ENCODE assay signal across 25 cellular contexts in genomic region chr1:202148391-202148790, GRCh38. TPM values are rescaled to one million over a fixed set of nuclear protein-coding genes. Genes with fewer than 3 reads are reported as not detected.
DNase-seq lines count a peak whose midpoint lies in the region; ATAC-seq, FAIRE-seq and TF ChIP-seq lines count a peak whose summit lies in the region.
"Had no signal": no experiment of that assay in that cellular context is flagged by ENCODE, and none has a peak within 500 bp of the region (broad histone marks: within the 10 kb centered on the region; RNA-seq: fewer than 3 reads in every experiment).

No MANE protein-coding gene starts in this region.

- peaks cover 66% of the 10 kb centered on the region for H3K36me3 ChIP-seq in K562 (ENCODE audit: control insufficient read depth, insufficient read depth, low read length)
- no peaks in the 10 kb centered on the region for H3K36me3 ChIP-seq in testis (ENCODE audit: low read depth, missing control alignments)
- no peaks in the 10 kb centered on the region for H3K36me3 ChIP-seq in Peyer's patch
- H3K36me3 ChIP-seq: BE2C had no signal

- TF ChIP-seq CTCF in K562 (IDR thresholded peaks at IDR 0.05 in 2 of 3, conservative IDR thresholded peaks at IDR 0.05 in 1 of 3; ENCODE audit: insufficient read depth in 2 of 3, low read depth in 1 of 3, low read length in 3 of 3) (no peak), testis (IDR thresholded peaks at IDR 0.05) (no peak), Peyer's patch (IDR thresholded peaks at IDR 0.05) (no peak)

- no peaks in the 10 kb centered on the region for H3K9me1 ChIP-seq in K562 (ENCODE audit: control insufficient read depth, insufficient read depth, low read length)

- H3K27ac Mint-ChIP-seq in activated T-cell treated with anti-CD3 and anti-CD28 coated beads, Interleukin-2, amount 50 U/mL, for 72 hours = peak overlapping the region; percentile 5
- peak overlapping the region; percentile 76 for H3K27ac Mint-ChIP-seq in stimulated activated effector memory CD8-positive, alpha-beta T cell treated with anti-CD3 and anti-CD28 coated beads, Interleukin-12 subunit alpha, Interleukin-12 subunit beta, amount 100 ng/mL, for 72 hours

- TF ChIP-seq RAD21 in K562 (CRISPR knock-in tag; conservative IDR thresholded peaks at IDR 0.05 in 1 of 2, IDR thresholded peaks at IDR 0.05 in 1 of 2) = no peak

- ATAC-seq in activated T-cell treated with anti-CD3 and anti-CD28 coated beads, Interleukin-2, amount 50 U/mL, for 72 hours (replicated peaks in 1 of 2) = no peak
- ATAC-seq in GM18505 (IDR thresholded peaks at IDR 0.05; ENCODE audit: unreplicated experiment) (no peak), K562 (no peak)
- no peak for ATAC-seq in stimulated activated effector memory CD8-positive, alpha-beta T cell treated with anti-CD3 and anti-CD28 coated beads, Interleukin-12 subunit alpha, Interleukin-12 subunit beta, amount 100 ng/mL, for 72 hours
- ATAC-seq: A549, HCT116, Right ventricle myocardium inferior had no signal

- H3K9me3 Mint-ChIP-seq in activated T-cell treated with anti-CD3 and anti-CD28 coated beads, Interleukin-2, amount 50 U/mL, for 72 hours = no peaks in the 10 kb centered on the region
- H3K9me3 Mint-ChIP-seq in stimulated activated effector memory CD8-positive, alpha-beta T cell treated with anti-CD3 and anti-CD28 coated beads, Interleukin-12 subunit alpha, Interleukin-12 subunit beta, amount 100 ng/mL, for 72 hours = no peaks in the 10 kb centered on the region

- H3K79me2 ChIP-seq in K562 (ENCODE audit: control insufficient read depth, insufficient read depth, low read length) = peaks cover 11% of the 10 kb centered on the region

- DNase-seq in activated T-cell treated with anti-CD3 and anti-CD28 coated beads, Interleukin-2, amount 50 U/mL, for 72 hours = no peak
- DNase-seq in activated T-cell treated with anti-CD3 and anti-CD28 coated beads, Interleukin-2, amount 50 U/mL, for 1 hour = no peak
- no peak for DNase-seq in K562 (ENCODE audit: extremely low read depth in 1 of 4, low spot score in 3 of 4)
- no peak for DNase-seq in stimulated activated effector memory CD8-positive, alpha-beta T cell treated with anti-CD3 and anti-CD28 coated beads, Interleukin-12 subunit alpha, Interleukin-12 subunit beta, amount 100 ng/mL, for 72 hours (ENCODE audit: low spot score in 2 of 2)
- no peak for DNase-seq in testis
- DNase-seq in Peyer's patch = no peak
- DNase-seq in H54 (ENCODE audit: insufficient read length, low spot score) = no peak
- DNase-seq: BE2C, Caco-2, DMS 273 treated with DMSO at 0.1 percent for 48 hours, DMS79 treated with DMSO at 0.1 percent for 48 hours, GM23248, IMR-90, NCI-H1105, NCI-H146, NCI-H2029, NCI-H2171 treated with DMSO at 0.1 percent for 48 hours, NCI-H446, NCI-H526, OCI-M1 had no signal

- H3K4me3 Mint-ChIP-seq in activated T-cell treated with anti-CD3 and anti-CD28 coated beads, Interleukin-2, amount 50 U/mL, for 72 hours = no peak overlapping the region
- no peak overlapping the region for H3K4me3 Mint-ChIP-seq in stimulated activated effector memory CD8-positive, alpha-beta T cell treated with anti-CD3 and anti-CD28 coated beads, Interleukin-12 subunit alpha, Interleukin-12 subunit beta, amount 100 ng/mL, for 72 hours

- H2AFZ ChIP-seq in K562 (ENCODE audit: low read depth, low read length) = no peak overlapping the region
- H2AFZ ChIP-seq: GM23248 had no signal

- 81% methylated on average over 4 of the region's 4 CpGs for WGBS in K562 (ENCODE audit: insufficient coverage, low coverage, missing lambda C conversion rate)
- WGBS in testis, 2 donors = 70 to 92% methylated on average over 4 of the region's 4 CpGs

- no peak overlapping the region for H3K4me2 ChIP-seq in K562 (ENCODE audit: insufficient read depth, low read length)
- H3K4me2 ChIP-seq: A549 had no signal

- no peak for FAIRE-seq in K562 (lab: Jason Lieb, UNC)
- no peak for FAIRE-seq in H54 (lab: Jason Lieb, UNC)
- FAIRE-seq: A549 had no signal

- peaks cover 32% of the 10 kb centered on the region for H3K4me1 Mint-ChIP-seq in activated T-cell treated with anti-CD3 and anti-CD28 coated beads, Interleukin-2, amount 50 U/mL, for 72 hours (ENCODE audit: low read depth)
- H3K4me1 Mint-ChIP-seq in stimulated activated effector memory CD8-positive, alpha-beta T cell treated with anti-CD3 and anti-CD28 coated beads, Interleukin-12 subunit alpha, Interleukin-12 subunit beta, amount 100 ng/mL, for 72 hours = peaks cover 42% of the 10 kb centered on the region

- no TSS peak for BruUV-seq in K562 (replicated peaks; lab: Mats Ljungman, UMichigan)

- H3K4me1 ChIP-seq in K562 (replicated peaks in 1 of 2; ENCODE audit: control insufficient read depth in 2 of 2, insufficient read depth in 2 of 2, low read length in 2 of 2) (peaks cover 25 to 35% of the 10 kb centered on the region in 2 experiments; a peak in 4 of 5 replicates), testis (peaks cover 5% of the 10 kb centered on the region), Peyer's patch (peaks cover 0 to 5% (median 2%) of the 10 kb centered on the region in 4 donors)
- H3K4me1 ChIP-seq: BE2C had no signal

- CTCF ChIA-PET in K562 (lab: Yijun Ruan, JAX; ENCODE audit: low intra/inter-chr PET ratio) = no interaction called here

- H3K27ac ChIP-seq in K562 (ENCODE audit: extremely low read depth, low read depth, low read length) (no peak overlapping the region), testis (no peak overlapping the region), Peyer's patch (no peak overlapping the region)
- H3K27ac ChIP-seq: A549, GM23248 had no signal

- peak overlapping the region in 1 of 2 experiments; percentile 81; a peak in 2 of 4 replicates for H3K9ac ChIP-seq in K562 (ENCODE audit: insufficient read depth in 1 of 2, low read depth in 2 of 2, low read length in 2 of 2)
- H3K9ac ChIP-seq: GM23248 had no signal

- H4K20me1 ChIP-seq in K562 (replicated peaks; ENCODE audit: control insufficient read depth, insufficient read depth, low read length) = peaks cover 7% of the 10 kb centered on the region; the same call in 1 of the 2 replicates

- H3K27me3 ChIP-seq in K562 (ENCODE audit: control insufficient read depth in 2 of 2, insufficient read depth in 2 of 2, low read length in 2 of 2) = no peaks in the 10 kb centered on the region
- H3K27me3 ChIP-seq in testis = no peaks in the 10 kb centered on the region
- no peaks in the 10 kb centered on the region for H3K27me3 ChIP-seq in Peyer's patch
- H3K27me3 ChIP-seq: BE2C had no signal

- POLR2A ChIA-PET in K562 (lab: Yijun Ruan, JAX) = interaction anchor here (0.7 to 8.9 kb wide), 5 partner anchors 7 to 78 kb away, joined by 3 to 49 read pairs (median 3); partner anchors contain the start of gene PTPN7

- intact Hi-C loops in K562 (cut with micrococcal nuclease) (no loop called here), testis (cut with DNase I; ENCODE audit: low total_unique reads) (no loop called here)

- H3K9me3 ChIP-seq in K562 (replicated peaks; ENCODE audit: control insufficient read depth, insufficient read depth, low read depth, low read length) (no peaks in the 10 kb centered on the region), testis (no peaks in the 10 kb centered on the region), Peyer's patch (no peaks in the 10 kb centered on the region)
- H3K9me3 ChIP-seq: A549, BE2C, Caco-2 had no signal

- in situ Hi-C loops in K562 (cut with MboI) = no loop called here

- no peak for TF ChIP-seq EP300 in K562 (IDR thresholded peaks at IDR 0.05; ENCODE audit: low read length)

- H3K27me3 Mint-ChIP-seq in activated T-cell treated with anti-CD3 and anti-CD28 coated beads, Interleukin-2, amount 50 U/mL, for 72 hours (ENCODE audit: low read depth) = no peaks in the 10 kb centered on the region

- H3K36me3 Mint-ChIP-seq in activated T-cell treated with anti-CD3 and anti-CD28 coated beads, Interleukin-2, amount 50 U/mL, for 72 hours (ENCODE audit: insufficient read depth in 2 of 2) = peaks cover 15 to 34% of the 10 kb centered on the region in 2 donors
- H3K36me3 Mint-ChIP-seq in stimulated activated effector memory CD8-positive, alpha-beta T cell treated with anti-CD3 and anti-CD28 coated beads, Interleukin-12 subunit alpha, Interleukin-12 subunit beta, amount 100 ng/mL, for 72 hours = peaks cover 87% of the 10 kb centered on the region

- TF ChIP-seq POLR2A in GM18505 (IDR thresholded peaks at IDR 0.05; ENCODE audit: borderline replicate concordance, extremely low read depth, insufficient read depth, insufficient read length) (peak; percentile 19), K562 (conservative IDR thresholded peaks at IDR 0.05) (0 out of 2 replicates have a peak, but pooled peaks have one; percentile 15), testis (IDR thresholded peaks at IDR 0.05) (no peak), Peyer's patch (IDR thresholded peaks at IDR 0.05) (no peak), H54 (IDR thresholded peaks at IDR 0.05; ENCODE audit: low read depth, low read length) (no peak)

- H3K4me3 ChIP-seq in K562 = no peak overlapping the region
- H3K4me3 ChIP-seq in testis = no peak overlapping the region
- no peak overlapping the region for H3K4me3 ChIP-seq in Peyer's patch
- H3K4me3 ChIP-seq: A549, GM23248 had no signal

RNA-seq across cellular contexts. Expression of gene ARL8A, which starts 3.9 kb away (rescaled TPM):
- total RNA-seq in activated T-cell treated with anti-CD3 and anti-CD28 coated beads, Interleukin-2, amount 50 U/mL, for 72 hours = 10 to 100 TPM; 58.1 to 77.1 TPM
- total RNA-seq in K562 (2011; cell fraction: chromatin; rRNA removed; ENCODE audit: low replicate concordance) = 15.5 and 36.2 TPM in 2 replicates
- total RNA-seq in K562 (2011; cell fraction: nucleolus; rRNA removed) = 13.9 and 24.0 TPM in 2 replicates
- total RNA-seq in K562 (2011; cell fraction: nucleoplasm; rRNA removed) = 13.5 and 19.8 TPM in 2 replicates
- total RNA-seq in K562 (2014; rRNA removed) (13.1 and 21.8 TPM in 2 replicates), K562 (2014; rRNA removed; fragmentation: Illumina TruSeq; extraction: Trizol) (7.9 and 9.2 TPM in 2 replicates), K562 (2015; rRNA removed; fragmentation: Illumina TruSeq; extraction: Trizol) (11.1 and 11.8 TPM in 2 replicates), K562 (2021) (19.1 and 22.7 TPM in 2 replicates), testis (10 to 100 TPM; 63.9 to 80.8 TPM), Peyer's patch (10 to 100 TPM; 25.7 to 37.1 (median 36.0) TPM)
- polyA plus RNA-seq in K562 (2011; rRNA removed) (27.3 and 58.1 TPM in 2 replicates), K562 (2014; fragmentation: Illumina TruSeq; extraction: Trizol) (11.4 and 15.9 TPM in 2 replicates), K562 (2014; fragmentation: Nextera tagmentation; extraction: Ambion mirVana) (under 1 TPM; 0.17 to 0.32 TPM), K562 (2014; rRNA removed) (15.3 and 15.6 TPM in 2 replicates), testis (ENCODE audit: insufficient read depth, low read depth, low replicate concordance) (46.9 TPM)
- 17.5 and 24.2 TPM in 2 replicates for polyA plus RNA-seq in K562 (2011; cell fraction: cytosol; rRNA removed)
- polyA plus RNA-seq in K562 (2011; cell fraction: nucleus; rRNA removed) = 31.3 and 39.1 TPM in 2 replicates
- 21.7 and 25.7 TPM in 2 replicates for polyA plus RNA-seq in K562 (2012)
- 12.5 and 17.4 TPM in 2 replicates for polyA minus RNA-seq in K562 (2011; rRNA and poly(A)+ RNA removed)
- polyA minus RNA-seq in K562 (2011; cell fraction: cytosol; rRNA and poly(A)+ RNA removed) = 11.4 and 13.7 TPM in 2 replicates
- 3.4 and 10.0 TPM in 2 replicates for polyA minus RNA-seq in K562 (2011; cell fraction: nucleus; rRNA and poly(A)+ RNA removed)

RNA-seq across cellular contexts. Expression of gene PTPN7, which starts 12.0 kb away (rescaled TPM):
- total RNA-seq in activated T-cell treated with anti-CD3 and anti-CD28 coated beads, Interleukin-2, amount 50 U/mL, for 72 hours = 100 to 1,000 TPM; 196 to 201 TPM
- 135 and 260 TPM in 2 replicates for total RNA-seq in K562 (2011; cell fraction: chromatin; rRNA removed; ENCODE audit: low replicate concordance)
- total RNA-seq in K562 (2011; cell fraction: nucleolus; rRNA removed) = 174 and 175 TPM in 2 replicates
- 146 and 165 TPM in 2 replicates for total RNA-seq in K562 (2011; cell fraction: nucleoplasm; rRNA removed)
- total RNA-seq in K562 (2014; rRNA removed) = 121 and 126 TPM in 2 replicates
- total RNA-seq in K562 (2014; rRNA removed; fragmentation: Illumina TruSeq; extraction: Trizol) = 61.7 and 65.6 TPM in 2 replicates
- total RNA-seq in K562 (2015; rRNA removed; fragmentation: Illumina TruSeq; extraction: Trizol) = 116 and 120 TPM in 2 replicates
- total RNA-seq in K562 (2021) = 112 and 139 TPM in 2 replicates
- 80.7 and 176 TPM in 2 replicates for polyA plus RNA-seq in K562 (2011; rRNA removed)
- 155 and 163 TPM in 2 replicates for polyA plus RNA-seq in K562 (2011; cell fraction: cytosol; rRNA removed)
- 215 and 278 TPM in 2 replicates for polyA plus RNA-seq in K562 (2011; cell fraction: nucleus; rRNA removed)
- polyA plus RNA-seq in K562 (2012) = 146 and 171 TPM in 2 replicates
- 144 and 189 TPM in 2 replicates for polyA plus RNA-seq in K562 (2014; fragmentation: Illumina TruSeq; extraction: Trizol)
- polyA plus RNA-seq in K562 (2014; fragmentation: Nextera tagmentation; extraction: Ambion mirVana) = 10 to 100 TPM; 18.7 to 19.8 TPM
- 123 and 128 TPM in 2 replicates for polyA plus RNA-seq in K562 (2014; rRNA removed)
- polyA minus RNA-seq in K562 (2011; rRNA and poly(A)+ RNA removed) = 58.0 and 78.3 TPM in 2 replicates
- polyA minus RNA-seq in K562 (2011; cell fraction: cytosol; rRNA and poly(A)+ RNA removed) = 54.1 and 65.3 TPM in 2 replicates
- 38.1 and 80.1 TPM in 2 replicates for polyA minus RNA-seq in K562 (2011; cell fraction: nucleus; rRNA and poly(A)+ RNA removed)
- 100 to 1,000 TPM in 1 of 2 donors, 10 to 100 TPM in 1; 84.1 to 119 TPM for total RNA-seq in testis
- 43.0 TPM for polyA plus RNA-seq in testis (ENCODE audit: insufficient read depth, low read depth, low replicate concordance)
- 10 to 100 TPM in 2 of 4 donors, 1 to 10 TPM in 2; 4.7 to 48.7 (median 7.6) TPM for total RNA-seq in Peyer's patch
- total RNA-seq: Caco-2, GM23248, IMR-90, SK-MEL-5 had no signal
- polyA plus RNA-seq: GM23248 had no signal

RNA-seq across cellular contexts. Expression of gene GPR37L1, which starts 25.7 kb away (rescaled TPM):
- total RNA-seq in activated T-cell treated with anti-CD3 and anti-CD28 coated beads, Interleukin-2, amount 50 U/mL, for 72 hours = not detected
- not detected in 2 replicates for total RNA-seq in K562 (2011; cell fraction: chromatin; rRNA removed; ENCODE audit: low replicate concordance)
- under 0.01 TPM in 2 replicates for total RNA-seq in K562 (2011; cell fraction: nucleolus; rRNA removed)
- not detected in 2 replicates for total RNA-seq in K562 (2011; cell fraction: nucleoplasm; rRNA removed)
- total RNA-seq in K562 (2014; rRNA removed) (not detected in 2 replicates), K562 (2014; rRNA removed; fragmentation: Illumina TruSeq; extraction: Trizol) (not detected in 2 replicates), K562 (2015; rRNA removed; fragmentation: Illumina TruSeq; extraction: Trizol) (not detected in 2 replicates), K562 (2021) (not detected in 2 replicates), testis (1 to 10 TPM in 1 of 2 donors, under 1 TPM in 1; 0.56 to 1.6 TPM), Peyer's patch (under 1 TPM in 3 of 4 donors, not detected in 1; 0.18 to 0.95 (median 0.27) TPM)
- polyA plus RNA-seq in K562 (2011; rRNA removed) (0.01 TPM in 1 of 2 replicates, not detected in the other), K562 (2014; fragmentation: Illumina TruSeq; extraction: Trizol) (not detected in 2 replicates), K562 (2014; fragmentation: Nextera tagmentation; extraction: Ambion mirVana) (not detected), K562 (2014; rRNA removed) (not detected in 2 replicates), testis (ENCODE audit: insufficient read depth, low read depth, low replicate concordance) (0.42 TPM)
- 0.01 TPM in 1 of 2 replicates, not detected in the other for polyA plus RNA-seq in K562 (2011; cell fraction: cytosol; rRNA removed)
- polyA plus RNA-seq in K562 (2011; cell fraction: nucleus; rRNA removed) = 0.01 TPM in 1 of 2 replicates, not detected in the other
- 0.07 TPM in 2 replicates for polyA plus RNA-seq in K562 (2012)
- not detected in 2 replicates for polyA minus RNA-seq in K562 (2011; rRNA and poly(A)+ RNA removed)
- not detected in 2 replicates for polyA minus RNA-seq in K562 (2011; cell fraction: cytosol; rRNA and poly(A)+ RNA removed)
- polyA minus RNA-seq in K562 (2011; cell fraction: nucleus; rRNA and poly(A)+ RNA removed) = not detected in 2 replicates
- total RNA-seq: GM23248, IMR-90, SK-MEL-5 had no signal

RNA-seq across cellular contexts. Expression of gene LGR6, which starts 45.2 kb away (rescaled TPM):
- under 1 TPM; 0.22 to 0.69 TPM for total RNA-seq in activated T-cell treated with anti-CD3 and anti-CD28 coated beads, Interleukin-2, amount 50 U/mL, for 72 hours
- 0.72 and 0.77 TPM in 2 replicates for total RNA-seq in K562 (2011; cell fraction: chromatin; rRNA removed; ENCODE audit: low replicate concordance)
- total RNA-seq in K562 (2011; cell fraction: nucleolus; rRNA removed) = 0.17 and 0.79 TPM in 2 replicates
- 0.66 and 0.76 TPM in 2 replicates for total RNA-seq in K562 (2011; cell fraction: nucleoplasm; rRNA removed)
- total RNA-seq in K562 (2014; rRNA removed) = 0.12 and 0.45 TPM in 2 replicates
- total RNA-seq in K562 (2014; rRNA removed; fragmentation: Illumina TruSeq; extraction: Trizol) = 0.11 and 0.13 TPM in 2 replicates
- 0.26 and 0.29 TPM in 2 replicates for total RNA-seq in K562 (2015; rRNA removed; fragmentation: Illumina TruSeq; extraction: Trizol)
- total RNA-seq in K562 (2021) = 0.20 and 0.31 TPM in 2 replicates
- polyA plus RNA-seq in K562 (2011; rRNA removed) = 0.14 and 0.47 TPM in 2 replicates
- 0.22 and 0.24 TPM in 2 replicates for polyA plus RNA-seq in K562 (2011; cell fraction: cytosol; rRNA removed)
- polyA plus RNA-seq in K562 (2011; cell fraction: nucleus; rRNA removed) = 1.2 and 1.8 TPM in 2 replicates
- polyA plus RNA-seq in K562 (2012) = 0.26 and 0.96 TPM in 2 replicates
- polyA plus RNA-seq in K562 (2014; fragmentation: Illumina TruSeq; extraction: Trizol) = 0.21 and 0.54 TPM in 2 replicates
- under 1 TPM in 1 of 2 experiments, not detected in 1; 0.01 TPM for polyA plus RNA-seq in K562 (2014; fragmentation: Nextera tagmentation; extraction: Ambion mirVana)
- polyA plus RNA-seq in K562 (2014; rRNA removed) = 0.12 and 0.42 TPM in 2 replicates
- not detected in 2 replicates for polyA minus RNA-seq in K562 (2011; rRNA and poly(A)+ RNA removed)
- not detected in 2 replicates for polyA minus RNA-seq in K562 (2011; cell fraction: cytosol; rRNA and poly(A)+ RNA removed)
- 0.40 and 0.89 TPM in 2 replicates for polyA minus RNA-seq in K562 (2011; cell fraction: nucleus; rRNA and poly(A)+ RNA removed)
- 1 to 10 TPM; 8.1 to 8.3 TPM for total RNA-seq in testis
- 18.4 TPM for polyA plus RNA-seq in testis (ENCODE audit: insufficient read depth, low read depth, low replicate concordance)
- total RNA-seq in Peyer's patch = 1 to 10 TPM in 3 of 4 donors, under 1 TPM in 1; 0.53 to 3.3 (median 2.3) TPM
- total RNA-seq: GM23248, IMR-90, SK-MEL-5 had no signal
- polyA plus RNA-seq: GM23248, IMR-90 had no signal

Comparison
In these comparisons a context has a peak if more than half of its experiments do, and no peak if none do; other contexts are left out.
1. POLR2A ChIP-seq: peak in GM18505 (single experiment) and K562 (single experiment); none in testis (single experiment), Peyer's patch (0 of 2) and H54 (single experiment).